In the genomic region with DNA sequence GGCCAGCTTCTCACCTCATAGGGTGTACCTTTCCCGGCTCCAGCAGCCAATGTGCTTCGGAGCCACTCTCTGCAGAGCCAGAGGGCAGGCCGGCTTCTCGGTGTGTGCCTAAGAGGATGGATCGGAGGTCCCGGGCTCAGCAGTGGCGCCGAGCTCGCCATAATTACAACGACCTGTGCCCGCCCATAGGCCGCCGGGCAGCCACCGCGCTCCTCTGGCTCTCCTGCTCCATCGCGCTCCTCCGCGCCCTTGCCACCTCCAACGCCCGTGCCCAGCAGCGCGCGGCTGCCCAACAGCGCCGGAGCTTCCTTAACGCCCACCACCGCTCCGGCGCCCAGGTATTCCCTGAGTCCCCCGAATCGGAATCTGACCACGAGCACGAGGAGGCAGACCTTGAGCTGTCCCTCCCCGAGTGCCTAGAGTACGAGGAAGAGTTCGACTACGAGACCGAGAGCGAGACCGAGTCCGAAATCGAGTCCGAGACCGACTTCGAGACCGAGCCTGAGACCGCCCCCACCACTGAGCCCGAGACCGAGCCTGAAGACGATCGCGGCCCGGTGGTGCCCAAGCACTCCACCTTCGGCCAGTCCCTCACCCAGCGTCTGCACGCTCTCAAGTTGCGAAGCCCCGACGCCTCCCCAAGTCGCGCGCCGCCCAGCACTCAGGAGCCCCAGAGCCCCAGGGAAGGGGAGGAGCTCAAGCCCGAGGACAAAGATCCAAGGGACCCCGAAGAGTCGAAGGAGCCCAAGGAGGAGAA, we compare ENCODE assay signal across 11 cellular contexts. TPM values are rescaled to one million over a fixed set of nuclear protein-coding genes. Genes with fewer than 3 reads are reported as not detected.
A peak's percentile ranks its signal among the peaks of the same experiment; 100 is the strongest.
DNase-seq lines count a peak whose midpoint lies in the region; ATAC-seq, FAIRE-seq and TF ChIP-seq lines count a peak whose summit lies in the region.
"Had no signal": no experiment of that assay in that cellular context is flagged by ENCODE, and none has a peak within 500 bp of the region (broad histone marks: within the 10 kb centered on the region; RNA-seq: fewer than 3 reads in every experiment).

No MANE protein-coding gene starts in this region.

- TF ChIP-seq CTCF in A549 (IDR thresholded peaks at IDR 0.05) (no peak), GM23338 (conservative IDR thresholded peaks at IDR 0.05; ENCODE audit: low read depth in 2 of 2) (no peak)

- H3K36me3 ChIP-seq in GM23338 (ENCODE audit: insufficient read depth) (peaks cover 21% of the 10 kb centered on the region), mesodermal cell (ENCODE audit: control insufficient read depth, insufficient read depth, low read length) (peaks cover 52% of the 10 kb centered on the region)

- H3K27me3 ChIP-seq in GM23338 (ENCODE audit: insufficient read depth) = peaks cover 23% of the 10 kb centered on the region

- H4K20me1 ChIP-seq in GM23338 (replicated peaks; ENCODE audit: insufficient read depth) = peaks cover 24% of the 10 kb centered on the region

- POLR2A ChIA-PET in A549 (lab: Yijun Ruan, JAX) = interaction anchor here (1.0 kb wide), 1 partner anchor 189 kb away, joined by 5 read pairs; the partner anchor contains the start of gene STX16

- no peak overlapping the region for H2AFZ ChIP-seq in GM23338

- ATAC-seq in A549 (peak; percentile 42 to 73; a peak in 4 of 6 replicates), GM23338 (peak; percentile 15), GM21526 (IDR thresholded peaks at IDR 0.05; ENCODE audit: low FRiP score, unreplicated experiment) (no peak), GM18858 (IDR thresholded peaks at IDR 0.05; ENCODE audit: unreplicated experiment) (no peak)

- FAIRE-seq in A549 (lab: Jason Lieb, UNC) = no peak

- H3F3A ChIP-seq in GM23338 (replicated peaks; ENCODE audit: low read depth) = peaks cover 6% of the 10 kb centered on the region; the same call in 1 of the 2 replicates

- peaks cover 68% of the 10 kb centered on the region for H3K4me1 Mint-ChIP-seq in GM23338
- peaks cover 8% of the 10 kb centered on the region for H3K4me1 Mint-ChIP-seq in activated naive CD8-positive, alpha-beta T cell (ENCODE audit: low read depth)

- no peak for DNase-seq in A549 (ENCODE audit: low read depth in 1 of 2, low spot score in 1 of 2)
- peak; percentile 57 for DNase-seq in GM23338 (ENCODE audit: low spot score)
- DNase-seq in stimulated activated CD8-positive, alpha-beta memory T cell treated with anti-CD3 and anti-CD28 coated beads, Interleukin-4, amount 100 ng/mL, for 48 hours = no peak
- DNase-seq in caudate nucleus (lab: John Stamatoyannopoulos, UW) = no peak
- DNase-seq: NCI-H226, SHP77 treated with DMSO at 0.1 percent for 48 hours had no signal

- no peak for TF ChIP-seq EP300 in A549 (IDR thresholded peaks at IDR 0.05)

- TF ChIP-seq POLR2A in A549 (IDR thresholded peaks at IDR 0.05; ENCODE audit: low read length) = no peak

- CTCF ChIA-PET in A549 (lab: Yijun Ruan, JAX) = interaction anchor here (0.8 to 2.5 kb wide), 45 partner anchors 8 to 1242 kb away, joined by 3 to 13 read pairs (median 4); partner anchors contain the start of genes GNAS and STX16

- H3K9me3 ChIP-seq in A549 = no peaks in the 10 kb centered on the region
- H3K9me3 ChIP-seq in mesodermal cell (ENCODE audit: control insufficient read depth, low read length) = no peaks in the 10 kb centered on the region

- H3K4me1 ChIP-seq in A549 (peaks cover 8% of the 10 kb centered on the region), GM23338 (ENCODE audit: insufficient read depth) (peaks cover 36% of the 10 kb centered on the region), mesodermal cell (ENCODE audit: control insufficient read depth, insufficient read depth, low read length, poor library complexity, severe bottlenecking) (peaks cover 13% of the 10 kb centered on the region)

- WGBS in A549 (ENCODE audit: missing lambda C conversion rate) = 35% methylated on average over 45 of the region's 67 CpGs
- WGBS in mesodermal cell (ENCODE audit: insufficient coverage in 2 of 2), 2 experiments = 55 to 59% methylated on average over 60 to 65 of the region's 67 CpGs

- H3K4me2 ChIP-seq in A549 = peak overlapping the region; percentile 96
- H3K4me2 ChIP-seq in GM23338 = peak overlapping the region; percentile 86

- peaks cover 97% of the 10 kb centered on the region for H3K79me2 ChIP-seq in GM23338 (replicated peaks; ENCODE audit: insufficient read depth)

- H3K36me3 Mint-ChIP-seq in GM23338 (ENCODE audit: low read depth) = peaks cover 85% of the 10 kb centered on the region
- H3K36me3 Mint-ChIP-seq in activated naive CD8-positive, alpha-beta T cell = no peaks in the 10 kb centered on the region

- H3K9me2 ChIP-seq in GM23338 (ENCODE audit: insufficient read depth) = no peaks in the 10 kb centered on the region

- no peak for TF ChIP-seq RAD21 in A549 (conservative IDR thresholded peaks at IDR 0.05 in 1 of 2, IDR thresholded peaks at IDR 0.05 in 1 of 2)

- H3K9me3 Mint-ChIP-seq in GM23338 = no peaks in the 10 kb centered on the region
- H3K9me3 Mint-ChIP-seq in activated naive CD8-positive, alpha-beta T cell (ENCODE audit: low read depth) = no peaks in the 10 kb centered on the region
- H3K9me3 Mint-ChIP-seq: IgD-negative memory B cell had no signal

- peak overlapping the region; percentile 97 for H3K27ac Mint-ChIP-seq in GM23338
- no peak overlapping the region for H3K27ac Mint-ChIP-seq in activated naive CD8-positive, alpha-beta T cell
- H3K27ac Mint-ChIP-seq: IgD-negative memory B cell had no signal

- peak overlapping the region; percentile 88 for H3K4me3 Mint-ChIP-seq in GM23338
- H3K4me3 Mint-ChIP-seq in activated naive CD8-positive, alpha-beta T cell = peak overlapping the region; percentile 58

- peak overlapping the region; percentile 46 for H3K4me3 ChIP-seq in A549
- H3K4me3 ChIP-seq in GM23338 = peak overlapping the region; percentile 90
- peak overlapping the region; percentile 22 for H3K4me3 ChIP-seq in mesodermal cell (ENCODE audit: extremely low read depth, insufficient read depth, low read length, poor library complexity, severe bottlenecking)

- H3K27me3 Mint-ChIP-seq in GM23338 (ENCODE audit: insufficient read depth, low read depth, poor library complexity) = peaks cover 16% of the 10 kb centered on the region
- H3K27me3 Mint-ChIP-seq in activated naive CD8-positive, alpha-beta T cell = peaks cover 25% of the 10 kb centered on the region

- no peak overlapping the region for H3K27ac ChIP-seq in A549
- H3K27ac ChIP-seq in GM23338 (ENCODE audit: low read depth) = no peak overlapping the region
- H3K27ac ChIP-seq in mesodermal cell (ENCODE audit: low read depth, low read length, severe bottlenecking) = no peak overlapping the region
- H3K27ac ChIP-seq in caudate nucleus (ENCODE audit: low read depth, low read length) = no peak overlapping the region

TF ChIP-seq in A549, 52 proteins besides CTCF, POLR2A, EP300 and RAD21 (continues in another document):
- TF ChIP-seq NFE2L2 (conservative IDR thresholded peaks at IDR 0.05; ENCODE audit: low read length) = no peak
- TF ChIP-seq ZFP36 (IDR thresholded peaks at IDR 0.05; ENCODE audit: borderline replicate concordance, partially characterized antibody) = no peak
- TF ChIP-seq NR3C1 (IDR thresholded peaks at IDR 0.05) = no peak
- TF ChIP-seq RNF2 (IDR thresholded peaks at IDR 0.05; ENCODE audit: borderline replicate concordance, low read depth) = no peak
- TF ChIP-seq RFX5 (IDR thresholded peaks at IDR 0.05) = no peak
- TF ChIP-seq CHD4 (IDR thresholded peaks at IDR 0.05; ENCODE audit: borderline replicate concordance) = no peak
- TF ChIP-seq TFCP2L1 (CRISPR knock-in tag; IDR thresholded peaks at IDR 0.05) = no peak
- TF ChIP-seq MAFK (IDR thresholded peaks at IDR 0.05; ENCODE audit: partially characterized antibody) = no peak
- no peak for TF ChIP-seq CEBPB (IDR thresholded peaks at IDR 0.05)

TF ChIP-seq in GM23338, 12 proteins besides CTCF, POLR2A, EP300 and RAD21:
- TF ChIP-seq EZH2phosphoT487 (IDR thresholded peaks at IDR 0.05; ENCODE audit: unreplicated experiment) (no peak), CREB1 (CRISPR knock-in tag; IDR thresholded peaks at IDR 0.05; ENCODE audit: low read depth) (no peak), EZH2 (IDR thresholded peaks at IDR 0.05; ENCODE audit: low read depth, unreplicated experiment) (peak; percentile 18)

RNA-seq across cellular contexts. Expression of gene GNAS-AS1, which starts 10.5 kb away (rescaled TPM):
- polyA plus RNA-seq in A549 (2011; rRNA removed) (not detected in 2 replicates), A549 (2017; fragmentation: RNase III; extraction: RNeasy Plus Mini Kit Qiagen cat#74134 plus additional on column Dnase treatment) (not detected in 3 replicates), GM23338 (2016; fragmentation: Nextera tagmentation; extraction: Ambion mirVana) (11.3 and 12.3 TPM in 2 replicates)
- polyA plus RNA-seq in A549 (2012; cell fraction: cytosol; rRNA removed) = not detected in 2 replicates
- not detected in 2 replicates for polyA plus RNA-seq in A549 (2012; cell fraction: nucleus; rRNA removed)
- polyA minus RNA-seq in A549 (2011; rRNA and poly(A)+ RNA removed) = not detected in 2 replicates
- total RNA-seq in GM23338 (2014; rRNA removed; shearing (Covaris generic)) = 12.1 and 15.0 TPM in 2 replicates
- 2.2 TPM for polyA plus RNA-seq in mesodermal cell (2013, experiment 1 of 2)
- 2.0 TPM for polyA plus RNA-seq in mesodermal cell (2013, experiment 2 of 2)
- polyA plus RNA-seq: IgD-negative memory B cell had no signal

RNA-seq across cellular contexts. Expression of gene GNAS, which starts 12.3 kb away (rescaled TPM):
- polyA plus RNA-seq in A549 (2011; rRNA removed) (534 and 738 TPM in 2 replicates), A549 (2017; fragmentation: RNase III; extraction: RNeasy Plus Mini Kit Qiagen cat#74134 plus additional on column Dnase treatment) (507 to 621 TPM (median 600 TPM) in 3 replicates), GM23338 (2016; fragmentation: Nextera tagmentation; extraction: Ambion mirVana) (917 and 940 TPM in 2 replicates)
- polyA plus RNA-seq in A549 (2012; cell fraction: cytosol; rRNA removed) = 1,323 and 1,403 TPM in 2 replicates
- 944 and 1,281 TPM in 2 replicates for polyA plus RNA-seq in A549 (2012; cell fraction: nucleus; rRNA removed)
- polyA minus RNA-seq in A549 (2011; rRNA and poly(A)+ RNA removed) = 1,221 and 1,341 TPM in 2 replicates
- total RNA-seq in GM23338 (2014; rRNA removed; shearing (Covaris generic)) = 1,032 and 1,042 TPM in 2 replicates
- polyA plus RNA-seq in mesodermal cell (2013, experiment 1 of 2) = 1,889 TPM
- 1,868 TPM for polyA plus RNA-seq in mesodermal cell (2013, experiment 2 of 2)

Comparison
In these comparisons a context has a peak if more than half of its experiments do, and no peak if none do; other contexts are left out.
1. ATAC-seq: peak in A549 (2 of 2) and GM23338 (single experiment); none in GM21526 (single experiment) and GM18858 (single experiment).
2. H3K4me3 ChIP-seq: peak in every context shown above with its lines; median percentile 90 in GM23338; 46 in A549; 22 in mesodermal cell.
3. RNA of gene GNAS-AS1, which starts 10.5 kb away (polyA plus RNA-seq): 11.3 to 12.3 TPM in GM23338; not detected in A549; every median in the first group is over 10 times any median in the second.